Comparison of ENCODE assay signal across 15 cellular contexts in genomic region chr6:24378473-24379097, GRCh38. TPM values are rescaled to one million over a fixed set of nuclear protein-coding genes. Genes with fewer than 3 reads are reported as not detected.
"Had no signal": no experiment of that assay in that cellular context is flagged by ENCODE, and none has a peak within 500 bp of the region (broad histone marks: within the 10 kb centered on the region; RNA-seq: fewer than 3 reads in every experiment).

No MANE protein-coding gene starts in this region.

- H2AFZ ChIP-seq: parathyroid adenoma had no signal

- H3K4me1 ChIP-seq: gastroesophageal sphincter, parathyroid adenoma, tibial artery, vagina had no signal

- FAIRE-seq: keratinocyte had no signal

- H3K9ac ChIP-seq: parathyroid adenoma had no signal

- H3K9me3 ChIP-seq: gastroesophageal sphincter, tibial artery, vagina had no signal

- H3K79me2 ChIP-seq: parathyroid adenoma had no signal

- H3K4me3 ChIP-seq: gastroesophageal sphincter, smooth muscle cell, tibial artery, vagina had no signal

- H3K27ac ChIP-seq: gastroesophageal sphincter, parathyroid adenoma, tibial artery, vagina, WERI-Rb-1 had no signal

- ATAC-seq: activated CD4-positive, alpha-beta T cell treated with anti-CD3 and anti-CD28 coated beads for 36 hours; gastroesophageal sphincter; stimulated activated memory B cell treated with anti-CD40 and anti-IgM and Interleukin-4, amounts not matched to agents 10 μg/mL and 1 μg/mL and 100 μg/mL, for 72 hours had no signal

- H3K4me2 ChIP-seq: smooth muscle cell had no signal

- H3K27me3 ChIP-seq: gastroesophageal sphincter, tibial artery, vagina had no signal

- DNase-seq: activated CD4-positive, alpha-beta memory T cell treated with anti-CD3 and anti-CD28 coated beads, Interleukin-2, amount 10 ng/mL, durations not matched to agents 7 days and 5 days; activated CD4-positive, alpha-beta T cell treated with anti-CD3 and anti-CD28 coated beads for 36 hours; activated gamma-delta T cell treated with Interleukin-2 at 50 U/mL for 16 hours; activated naive CD8-positive, alpha-beta T cell treated with anti-CD3 and anti-CD28 coated beads for 36 hours; activated T-cell treated with anti-CD3 and anti-CD28 coated beads, Interleukin-2, amount 50 U/mL, for 48 hours; cerebellar nuclear complex; dermis blood vessel endothelial cell; tibial artery; WERI-Rb-1 had no signal

- H3K36me3 ChIP-seq: gastroesophageal sphincter, tibial artery, vagina, WERI-Rb-1 had no signal

RNA-seq across cellular contexts. Expression of gene DCDC2, which starts 20.7 kb away (rescaled TPM):
- total RNA-seq: activated CD4-positive, alpha-beta memory T cell treated with anti-CD3 and anti-CD28 coated beads, Interleukin-2, amount 10 ng/mL, durations not matched to agents 7 days and 5 days; smooth muscle cell; vagina had no signal
- polyA plus RNA-seq: smooth muscle cell had no signal
